ENCODE assay signal across 11 cellular contexts in genomic region chr6:42911171-42912021, GRCh38. TPM values are rescaled to one million over a fixed set of nuclear protein-coding genes. Genes with fewer than 3 reads are reported as not detected.
A peak's percentile ranks its signal among the peaks of the same experiment; 100 is the strongest.
DNase-seq lines count a peak whose midpoint lies in the region; ATAC-seq and TF ChIP-seq lines count a peak whose summit lies in the region.
"Had no signal": no experiment of that assay in that cellular context is flagged by ENCODE, and none has a peak within 500 bp of the region (broad histone marks: within the 10 kb centered on the region; RNA-seq: fewer than 3 reads in every experiment).

No MANE protein-coding gene starts in this region.

- H3K4me1 Mint-ChIP-seq in osteocyte (ENCODE audit: unreplicated experiment) (peaks cover 3% of the 10 kb centered on the region), Caco-2 (ENCODE audit: low read depth, unreplicated experiment) (no peaks in the 10 kb centered on the region)

- H3K4me1 ChIP-seq in Caco-2 (no peaks in the 10 kb centered on the region), tibial artery (peaks cover 0 to 7% (median 6%) of the 10 kb centered on the region in 4 donors)
- H3K4me1 ChIP-seq: colonic mucosa had no signal

- no TSS peak for BruUV-seq in Caco-2 (replicated peaks; lab: Mats Ljungman, UMichigan)

- H3K9me3 ChIP-seq in Caco-2 (no peaks in the 10 kb centered on the region), tibial artery (no peaks in the 10 kb centered on the region)
- H3K9me3 ChIP-seq: colonic mucosa had no signal

- H3K27me3 ChIP-seq in Caco-2 (replicated peaks; ENCODE audit: control insufficient read depth, insufficient read depth, low read length): no peaks in the 10 kb centered on the region; the same call in 1 of the 2 replicates
- H3K27me3 ChIP-seq in tibial artery: peaks cover 0 to 38% of the 10 kb centered on the region in 2 donors

- POLR2A ChIA-PET in Caco-2 (lab: Charles Lee): no interaction called here

- ATAC-seq in GM21619 (IDR thresholded peaks at IDR 0.05; ENCODE audit: unreplicated experiment): no peak

- H3K36me3 Mint-ChIP-seq in osteocyte (ENCODE audit: unreplicated experiment) (no peaks in the 10 kb centered on the region), Caco-2 (ENCODE audit: insufficient read depth, unreplicated experiment) (no peaks in the 10 kb centered on the region)

- DNase-seq in DMS153 (lab: John Stamatoyannopoulos, UW) (peak; percentile 11), NCI-H69 (lab: John Stamatoyannopoulos, UW) (peak; percentile 71), foreskin fibroblast (peak in 1 of 2 donors; percentile 37), osteocyte (ENCODE audit: extremely low spot score, unreplicated experiment) (no peak), Caco-2 (no peak), tibial artery (no peak)
- DNase-seq in NK-92 treated with Interleukin-12 subunit alpha and Interleukin-12 subunit beta, amount 100 ng/mL, for 24 hours (lab: John Stamatoyannopoulos, UW): no peak
- DNase-seq: activated CD4-positive, CD25-positive, alpha-beta regulatory T cell treated with anti-CD3 and anti-CD28 coated beads, Interleukin-2, amount 50 U/mL, for 72 hours; colonic mucosa; NCI-H524 treated with DMSO at 0.1 percent for 48 hours had no signal

- H3K36me3 ChIP-seq in Caco-2 (ENCODE audit: control insufficient read depth, insufficient read depth, low read length) (no peaks in the 10 kb centered on the region), tibial artery (no peaks in the 10 kb centered on the region)
- H3K36me3 ChIP-seq: colonic mucosa had no signal

- CTCF ChIA-PET in Caco-2 (lab: Charles Lee): no interaction called here

- no peak for TF ChIP-seq CTCF in foreskin fibroblast (IDR thresholded peaks at IDR 0.05; ENCODE audit: low read depth, low read length)
- TF ChIP-seq CTCF in osteocyte (IDR thresholded peaks at IDR 0.05): no peak
- no peak for TF ChIP-seq CTCF in Caco-2 (IDR thresholded peaks at IDR 0.05; ENCODE audit: insufficient read depth in 1 of 2, low read depth in 1 of 2, low read length in 1 of 2, severe bottlenecking in 1 of 2, unreplicated experiment in 1 of 2)
- no peak for TF ChIP-seq CTCF in tibial artery (IDR thresholded peaks at IDR 0.05)

- no peaks in the 10 kb centered on the region for H3K9me3 Mint-ChIP-seq in osteocyte (ENCODE audit: unreplicated experiment)
- H3K9me3 Mint-ChIP-seq in Caco-2 (ENCODE audit: unreplicated experiment): no peaks in the 10 kb centered on the region

- no peak overlapping the region for H3K27ac ChIP-seq in tibial artery
- H3K27ac ChIP-seq: colonic mucosa had no signal

- H3K4me3 Mint-ChIP-seq in osteocyte (ENCODE audit: unreplicated experiment) (peak overlapping the region; percentile 55), Caco-2 (ENCODE audit: unreplicated experiment) (no peak overlapping the region)

- peaks cover 3% of the 10 kb centered on the region for H3K27me3 Mint-ChIP-seq in osteocyte (ENCODE audit: unreplicated experiment)
- H3K27me3 Mint-ChIP-seq in Caco-2 (ENCODE audit: insufficient read depth, unreplicated experiment): no peaks in the 10 kb centered on the region

- peak overlapping the region; percentile 10 to 20 for H3K4me3 ChIP-seq in foreskin fibroblast (ENCODE audit: low read depth in 1 of 2, low read length in 2 of 2)
- no peak overlapping the region for H3K4me3 ChIP-seq in Caco-2 (ENCODE audit: low read depth, low read length)
- H3K4me3 ChIP-seq in tibial artery: peak overlapping the region in 1 of 2 donors; percentile 21
- H3K4me3 ChIP-seq: colonic mucosa had no signal

- intact Hi-C loops in Caco-2 (cut with micrococcal nuclease; ENCODE audit: unreplicated experiment): no loop called here
- intact Hi-C loops in tibial artery (cut with DNase I; ENCODE audit: low total_unique reads): no loop called here

- no peak overlapping the region for H3K27ac Mint-ChIP-seq in osteocyte (ENCODE audit: unreplicated experiment)
- no peak overlapping the region for H3K27ac Mint-ChIP-seq in Caco-2 (ENCODE audit: unreplicated experiment)

RNA-seq across cellular contexts. Expression of gene PTCRA, which starts 4.5 kb away (rescaled TPM):
- total RNA-seq in osteocyte (not detected in 2 replicates), Caco-2 (2022) (not detected in 2 replicates)
- total RNA-seq: colonic mucosa had no signal

RNA-seq across cellular contexts. Expression of gene CNPY3, which starts 17.9 kb away (rescaled TPM):
- total RNA-seq in osteocyte (69.0 and 73.6 TPM in 2 replicates), Caco-2 (2022) (49.2 and 56.1 TPM in 2 replicates)

RNA-seq across cellular contexts. Expression of gene RPL7L1, which starts 32.0 kb away (rescaled TPM):
- total RNA-seq in osteocyte: 77.4 and 80.5 TPM in 2 replicates
- total RNA-seq in Caco-2 (2022): 103 and 110 TPM in 2 replicates

RNA-seq across cellular contexts. Expression of gene GNMT, which starts 49.2 kb away (rescaled TPM):
- 0.44 and 0.97 TPM in 2 replicates for total RNA-seq in osteocyte
- total RNA-seq in Caco-2 (2022): not detected in 2 replicates

Comparison
In these comparisons a context has a peak if more than half of its experiments do, and no peak if none do; other contexts are left out.
1. DNase-seq: peak in DMS153 (single experiment) and NCI-H69 (single experiment); none in osteocyte (single experiment), Caco-2 (0 of 2), tibial artery (0 of 2) and NK-92 treated with Interleukin-12 subunit alpha and Interleukin-12 subunit beta, amount 100 ng/mL, for 24 hours (single experiment).